Comparison of ENCODE assay signal across 9 cellular contexts in the genomic region with DNA sequence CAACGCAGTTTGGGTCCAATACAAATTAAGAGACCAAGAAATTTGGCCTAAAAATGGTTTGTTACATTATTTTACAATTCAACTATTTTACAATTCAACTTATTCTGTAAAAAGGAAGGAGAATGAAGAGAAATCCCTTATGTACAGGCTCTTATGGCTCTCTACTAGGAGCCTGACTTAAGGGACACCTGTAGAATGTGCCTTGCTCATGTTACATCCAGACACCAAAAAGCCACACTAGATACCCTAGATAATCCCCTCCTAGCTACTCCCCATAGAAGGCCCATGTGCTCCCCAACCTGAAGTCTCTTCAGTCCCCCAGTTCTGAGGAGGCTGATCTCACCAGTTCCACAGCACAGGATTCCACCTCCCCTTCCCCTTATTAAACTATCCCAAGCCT.
"Had no signal": no experiment of that assay in that cellular context is flagged by ENCODE, and none has a peak within 500 bp of the region (broad histone marks: within the 10 kb centered on the region; RNA-seq: fewer than 3 reads in every experiment).

No MANE protein-coding gene starts in this region.

- H3K27me3 Mint-ChIP-seq: IgD-negative memory B cell had no signal

- H3K4me2 ChIP-seq: GM23338 had no signal

- H3K36me3 ChIP-seq: HAP-1 had no signal

- H2AFZ ChIP-seq: GM23338 had no signal

- H3K9me3 ChIP-seq: HAP-1 had no signal

- DNase-seq: KG1 had no signal

- H3K27ac Mint-ChIP-seq: GM23338, IgD-negative memory B cell had no signal

- ATAC-seq: GM23338, HCT116, HepG2 had no signal

- FAIRE-seq: H1, H54, HepG2 had no signal

- H3K4me3 Mint-ChIP-seq: GM23338, IgD-negative memory B cell had no signal

- H3K4me3 ChIP-seq: GM23338, HAP-1 had no signal

- H3K27ac ChIP-seq: HL-60 had no signal
